ENCODE assay signal across 8 cellular contexts in the genomic region with DNA sequence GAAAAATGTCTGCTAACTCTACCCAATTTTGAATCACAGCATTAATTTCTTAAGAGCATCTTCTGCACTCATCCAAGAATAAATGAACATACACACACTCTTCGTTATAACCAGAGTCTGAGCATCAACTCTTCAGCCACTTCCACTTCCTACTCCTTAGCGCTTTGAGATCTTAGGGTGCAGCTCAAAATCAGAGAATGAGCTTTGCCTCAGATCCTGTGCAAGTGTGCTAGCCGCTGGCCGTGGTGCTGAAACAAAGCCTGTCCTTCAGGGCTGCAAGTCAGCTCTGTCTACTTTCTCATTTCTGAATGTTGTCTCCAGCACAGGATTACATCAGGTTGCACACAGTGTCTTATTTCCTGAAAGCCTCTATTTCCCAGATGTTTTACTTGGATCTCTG.
A peak's percentile ranks its signal among the peaks of the same experiment; 100 is the strongest.
DNase-seq lines count a peak whose midpoint lies in the region; ATAC-seq and TF ChIP-seq lines count a peak whose summit lies in the region.

No MANE protein-coding gene starts in this region.

- no peak for ATAC-seq in HG03108 (IDR thresholded peaks at IDR 0.05; ENCODE audit: unreplicated experiment)
- no peak for ATAC-seq in HG03045 (IDR thresholded peaks at IDR 0.05; ENCODE audit: unreplicated experiment)

- in situ Hi-C loops in KBM-7 (cut with MboI; ENCODE audit: low pct_unique_long_range_greater_than_20kb, low sequenced_read_pairs), result no loop called here

- H3K9me3 ChIP-seq in adrenal gland (replicated peaks in 1 of 3) (no peaks in the 10 kb centered on the region), liver (ENCODE audit: control insufficient read depth in 4 of 4, low read length in 3 of 4) (peaks cover 0 to 3% (median 0%) of the 10 kb centered on the region in 4 donors)

- H3K4me1 ChIP-seq in adrenal gland (replicated peaks in 1 of 2), result no peaks in the 10 kb centered on the region
- no peaks in the 10 kb centered on the region for H3K4me1 ChIP-seq in liver (ENCODE audit: control insufficient read depth in 4 of 4, insufficient read depth in 4 of 4, low read length in 3 of 4)

- TF ChIP-seq CTCF in adrenal gland (IDR thresholded peaks at IDR 0.05) (no peak), liver (IDR thresholded peaks at IDR 0.05; ENCODE audit: low read depth, low read length, missing input control) (no peak), coronary artery (IDR thresholded peaks at IDR 0.05) (no peak)

- intact Hi-C loops in adrenal gland (cut with DNase I), result no loop called here

- H3K36me3 ChIP-seq in adrenal gland (replicated peaks in 1 of 2), result no peaks in the 10 kb centered on the region
- no peaks in the 10 kb centered on the region for H3K36me3 ChIP-seq in liver (ENCODE audit: control insufficient read depth in 4 of 4, insufficient read depth in 3 of 4, low read depth in 1 of 4, low read length in 3 of 4)

- no peak for TF ChIP-seq RAD21 in liver (IDR thresholded peaks at IDR 0.05)

- H3K27ac ChIP-seq in adrenal gland (no peak overlapping the region), liver (ENCODE audit: low read depth in 1 of 2, low read length in 2 of 2) (no peak overlapping the region), coronary artery (no peak overlapping the region)

- H3K9ac ChIP-seq in liver (ENCODE audit: low read depth in 1 of 2, low read length in 2 of 2), result no peak overlapping the region

- H3K4me3 ChIP-seq in adrenal gland (no peak overlapping the region), liver (ENCODE audit: low read depth in 1 of 3, low read length in 3 of 3) (no peak overlapping the region), coronary artery (no peak overlapping the region)

- TF ChIP-seq POLR2A in adrenal gland (IDR thresholded peaks at IDR 0.05), result no peak

- peak; percentile 43 for DNase-seq in ELR (ENCODE audit: low read depth)
- peak; percentile 30 for DNase-seq in KBM-7
- DNase-seq in adrenal gland, result peak in 6 of 7 donors; percentile 28 to 53 (median 45)
- no peak for DNase-seq in activated gamma-delta T cell (lab: John Stamatoyannopoulos, UW)
- no peak for DNase-seq in coronary artery (ENCODE audit: low spot score)

- 9 to 13% (median 11%) methylated on average over 4 of the region's 4 CpGs for WGBS in adrenal gland, 4 donors
- WGBS in liver, result 14% methylated on average over 4 of the region's 4 CpGs

- H3K27me3 ChIP-seq in adrenal gland (no peaks in the 10 kb centered on the region), liver (ENCODE audit: control insufficient read depth in 4 of 4, insufficient read depth in 4 of 4, low read length in 3 of 4) (no peaks in the 10 kb centered on the region)

TF ChIP-seq in liver, 16 proteins besides CTCF, POLR2A, EP300 and RAD21:
- TF ChIP-seq HNF4A (conservative IDR thresholded peaks at IDR 0.05), result no peak
- peak; percentile 99 for TF ChIP-seq REST (IDR thresholded peaks at IDR 0.05)

Comparison
In these comparisons a context has a peak if more than half of its experiments do, and no peak if none do; other contexts are left out.
1. DNase-seq: peak in ELR (single experiment), KBM-7 (single experiment) and adrenal gland (6 of 7); none in activated gamma-delta T cell (single experiment) and coronary artery (single experiment).